14 cellular contexts compared by ENCODE assay signal in genomic region chr16:67513892-67514291, GRCh38. TPM values are rescaled to one million over a fixed set of nuclear protein-coding genes. Genes with fewer than 3 reads are reported as not detected.
DNase-seq lines count a peak whose midpoint lies in the region; ATAC-seq, FAIRE-seq and TF ChIP-seq lines count a peak whose summit lies in the region.
"Not testable (repeated sequence)": the region's sequence is repeated elsewhere in the genome, so short reads cannot be mapped to it uniquely, and the experiment has no call there.
"Had no signal": no experiment of that assay in that cellular context is flagged by ENCODE, and none has a peak within 500 bp of the region (broad histone marks: within the 10 kb centered on the region; RNA-seq: fewer than 3 reads in every experiment).

No MANE protein-coding gene starts in this region.

- peak overlapping the region; percentile 25 for H3K27ac Mint-ChIP-seq in activated CD4-positive, alpha-beta T cell treated with anti-CD3 and anti-CD28 coated beads, Interleukin-2, amount 10 ng/mL, durations not matched to agents 7 days and 5 days
- H3K27ac Mint-ChIP-seq in activated naive CD4-positive, alpha-beta T cell treated with anti-CD3 and anti-CD28 coated beads, Interleukin-2, amount 50 U/mL, for 72 hours, result not testable (repeated sequence)

- H3K9me3 ChIP-seq in DND-41 (ENCODE audit: insufficient read depth, low read length, severe bottlenecking); HCT116 (ENCODE audit: control insufficient read depth in 1 of 2, insufficient read depth in 1 of 2, low read depth in 1 of 2, low read length in 2 of 2); MM.1S (replicated peaks; ENCODE audit: insufficient read depth, low read length); OCI-LY7 (ENCODE audit: low read length); HepG2 (ENCODE audit: low read length): not testable (repeated sequence)

- not testable (repeated sequence) for BruUV-seq in HCT116 (replicated peaks; lab: Mats Ljungman, UMichigan); OCI-LY7 (replicated peaks; lab: Mats Ljungman, UMichigan); HepG2 (replicated peaks; lab: Mats Ljungman, UMichigan)

- TF ChIP-seq RAD21 in HCT116 (IDR thresholded peaks at IDR 0.05; ENCODE audit: low read depth); HepG2 (CRISPR knock-in tag; IDR thresholded peaks at IDR 0.05): not testable (repeated sequence)

- not testable (repeated sequence) for H3K9me2 ChIP-seq in HCT116 (ENCODE audit: insufficient read depth); MM.1S (replicated peaks; ENCODE audit: insufficient read depth, low read length); OCI-LY7 (ENCODE audit: insufficient read depth, low read length)

- H3K4me3 ChIP-seq in DND-41 (ENCODE audit: low read depth in 1 of 2, low read length in 2 of 2); HCT116 (replicated peaks in 1 of 2; ENCODE audit: low read depth in 1 of 2, low read length in 2 of 2); MM.1S (ENCODE audit: low read length); HepG2 (replicated peaks in 1 of 3; ENCODE audit: insufficient read depth in 1 of 3, low read depth in 2 of 3, low read length in 3 of 3): not testable (repeated sequence)
- H3K4me3 ChIP-seq in OCI-LY7 (ENCODE audit: low read depth, low read length, poor library complexity, severe bottlenecking), result peak overlapping the region; percentile 12

- not testable (repeated sequence) for TF ChIP-seq CTCF in DND-41 (IDR thresholded peaks at IDR 0.05; ENCODE audit: borderline replicate concordance, extremely low read depth, low read length, poor library complexity, severe bottlenecking); MM.1S (IDR thresholded peaks at IDR 0.05; ENCODE audit: low read length); OCI-LY7 (conservative IDR thresholded peaks at IDR 0.05; ENCODE audit: low read length); HepG2 (CRISPR knock-in tag; IDR thresholded peaks at IDR 0.05)
- TF ChIP-seq CTCF in HCT116 (IDR thresholded peaks at IDR 0.05 in 2 of 3, conservative IDR thresholded peaks at IDR 0.05 in 1 of 3; ENCODE audit: borderline replicate concordance in 1 of 3, insufficient read depth in 1 of 3, low read depth in 2 of 3, low read length in 2 of 3), result peak in 1 of 3 experiments; percentile 38; a peak in 2 of 6 replicates

- not testable (repeated sequence) for TF ChIP-seq EP300 in HepG2 (IDR thresholded peaks at IDR 0.05; ENCODE audit: low read depth in 2 of 2, low read length in 2 of 2); HepG2 (CRISPR knock-in tag; IDR thresholded peaks at IDR 0.05; ENCODE audit: borderline replicate concordance)

- 70% methylated on average over 1 of the region's 1 CpG for WGBS in HepG2 (ENCODE audit: low lambda C conversion rate)

- H3K36me3 ChIP-seq in DND-41 (ENCODE audit: insufficient read depth, low read length); HCT116 (ENCODE audit: control insufficient read depth in 1 of 2, insufficient read depth in 2 of 2, low read length in 2 of 2); MM.1S (replicated peaks; ENCODE audit: insufficient read depth, low read length); OCI-LY7 (ENCODE audit: insufficient read depth, low read length); HepG2 (replicated peaks in 1 of 2; ENCODE audit: control insufficient read depth in 1 of 2, insufficient read depth in 2 of 2, low read length in 2 of 2): not testable (repeated sequence)

- not testable (repeated sequence) for H3K27me3 ChIP-seq in DND-41 (ENCODE audit: insufficient read depth, low read length, poor library complexity); HCT116 (ENCODE audit: insufficient read depth, low read length); MM.1S (replicated peaks; ENCODE audit: insufficient read depth, low read length)
- peaks cover 0 to 10% of the 10 kb centered on the region in 2 experiments; a peak in 1 of 5 replicates for H3K27me3 ChIP-seq in HepG2 (ENCODE audit: control insufficient read depth in 1 of 2, insufficient read depth in 2 of 2, low read length in 2 of 2)

- TF ChIP-seq POLR2A in HCT116 (IDR thresholded peaks at IDR 0.05; ENCODE audit: borderline replicate concordance, extremely low read depth, insufficient read depth, insufficient read length); HepG2 (IDR thresholded peaks at IDR 0.05; ENCODE audit: insufficient read depth in 1 of 2, low read depth in 2 of 2, low read length in 2 of 2): not testable (repeated sequence)

- FAIRE-seq in HepG2 (lab: Jason Lieb, UNC), result not testable (repeated sequence)

- POLR2A ChIA-PET in HCT116 (lab: Charles Lee), result interaction anchor here (1.0 kb wide), 1 partner anchor 33 kb away, joined by 3 read pairs; the partner anchor contains the start of gene ATP6V0D1
- POLR2A ChIA-PET in OCI-LY7 (lab: Charles Lee), result interaction anchor here (0.6 to 2.3 kb wide), 6 partner anchors 9 to 348 kb away, joined by 3 to 21 read pairs (median 4); partner anchors contain the start of gene ATP6V0D1
- POLR2A ChIA-PET in activated CD4-positive, alpha-beta T cell treated with anti-CD3 and anti-CD28 coated beads, Interleukin-2, amount 10 ng/mL, durations not matched to agents 7 days and 5 days (lab: Charles Lee), result not testable (repeated sequence)
- POLR2A ChIA-PET in HepG2 (lab: Yijun Ruan, JAX), result interaction anchor here (0.6 to 1.5 kb wide), 3 partner anchors 33 to 146 kb away, joined by 3 to 8 read pairs (median 3); partner anchors contain the start of genes ACD and ATP6V0D1

- H3K4me1 Mint-ChIP-seq in activated CD4-positive, alpha-beta T cell treated with anti-CD3 and anti-CD28 coated beads, Interleukin-2, amount 10 ng/mL, durations not matched to agents 7 days and 5 days, result peaks cover 32% of the 10 kb centered on the region

- not testable (repeated sequence) for H3K4me3 Mint-ChIP-seq in activated CD4-positive, alpha-beta T cell treated with anti-CD3 and anti-CD28 coated beads, Interleukin-2, amount 10 ng/mL, durations not matched to agents 7 days and 5 days

- RAD21 ChIA-PET in HCT116 (lab: Charles Lee; ENCODE audit: low non-redundant PET in 1 of 2, low total read pairs in 2 of 2, uncharacterized antibody in 2 of 2, unreplicated experiment in 2 of 2), result interaction anchor here (0.8 to 1.4 kb wide), 2 partner anchors 19 to 20 kb away, joined by 4 to 8 read pairs; no protein-coding TSS in a partner anchor

- not testable (repeated sequence) for H3K36me3 Mint-ChIP-seq in activated CD4-positive, alpha-beta T cell treated with anti-CD3 and anti-CD28 coated beads, Interleukin-2, amount 10 ng/mL, durations not matched to agents 7 days and 5 days (ENCODE audit: low read depth); activated naive CD4-positive, alpha-beta T cell treated with anti-CD3 and anti-CD28 coated beads, Interleukin-2, amount 50 U/mL, for 72 hours

- intact Hi-C loops in HCT116 (cut with micrococcal nuclease) (loop anchor here (1.0 kb wide), 2 partner anchors 20 to 33 kb away; partner anchors contain the start of gene ATP6V0D1), OCI-LY7 (cut with micrococcal nuclease; ENCODE audit: unreplicated experiment) (loop anchor here (1.0 kb wide), 3 partner anchors 20 to 86 kb away; partner anchors contain the start of gene ATP6V0D1), HepG2 (cut with micrococcal nuclease; ENCODE audit: unreplicated experiment) (loop anchor here (1.0 kb wide), 3 partner anchors 20 to 89 kb away; partner anchors contain the start of gene ATP6V0D1)

- H3K4me2 ChIP-seq in DND-41 (ENCODE audit: insufficient read depth, low read length), result peak overlapping the region; percentile 46; the same call in 1 of the 2 replicates
- peak overlapping the region; percentile 46 for H3K4me2 ChIP-seq in HCT116 (ENCODE audit: low read length)
- H3K4me2 ChIP-seq in MM.1S (ENCODE audit: low read depth, low read length), result peak overlapping the region; percentile 43; the same call in 1 of the 2 replicates
- H3K4me2 ChIP-seq in OCI-LY7 (ENCODE audit: low read length), result peak overlapping the region; percentile 55
- H3K4me2 ChIP-seq in HepG2 (ENCODE audit: low read depth, low read length), result peak overlapping the region; percentile 34

- not testable (repeated sequence) for H3K9ac ChIP-seq in DND-41 (ENCODE audit: low read depth, low read length); HCT116 (ENCODE audit: low read length); MM.1S (ENCODE audit: low read length); HepG2 (ENCODE audit: insufficient read depth, low read depth, low read length)

- not testable (repeated sequence) for H4K20me1 ChIP-seq in DND-41 (ENCODE audit: insufficient read depth, low read length); HCT116 (ENCODE audit: insufficient read depth); MM.1S (ENCODE audit: insufficient read depth, low read length); OCI-LY7 (ENCODE audit: insufficient read depth, low read length); HepG2 (ENCODE audit: insufficient read depth, low read length)

- DNase-seq in DND-41; MM.1S; activated CD4-positive, alpha-beta T cell treated with anti-CD3 and anti-CD28 coated beads, Interleukin-2, amount 10 ng/mL, durations not matched to agents 7 days and 5 days; activated naive CD4-positive, alpha-beta T cell treated with anti-CD3 and anti-CD28 coated beads, Interleukin-2, amount 50 U/mL, for 72 hours (ENCODE audit: low spot score in 2 of 2); HepG2 (ENCODE audit: low spot score): not testable (repeated sequence)
- DNase-seq in HCT116 (ENCODE audit: low read depth, low spot score) (peak; percentile 34), OCI-LY7 (ENCODE audit: low spot score) (peak; percentile 53)

- CTCF ChIA-PET in HCT116 (lab: Charles Lee), result interaction anchor here (0.6 to 4.3 kb wide), 15 partner anchors 9 to 560 kb away, joined by 3 to 40 read pairs (median 4); partner anchors contain the start of genes ATP6V0D1 and CES3
- CTCF ChIA-PET in OCI-LY7 (lab: Charles Lee; ENCODE audit: unreplicated experiment), result interaction anchor here (0.6 to 1.5 kb wide), 5 partner anchors 18 to 32 kb away, joined by 3 to 8 read pairs (median 5); partner anchors contain the start of gene ATP6V0D1
- CTCF ChIA-PET in activated CD4-positive, alpha-beta T cell treated with anti-CD3 and anti-CD28 coated beads, Interleukin-2, amount 10 ng/mL, durations not matched to agents 7 days and 5 days (lab: Charles Lee), result interaction anchor here (0.6 to 3.9 kb wide), 25 partner anchors 8 to 253 kb away, joined by 3 to 27 read pairs (median 4); partner anchors contain the start of genes ATP6V0D1 and CTCF
- CTCF ChIA-PET in HepG2 (lab: Yijun Ruan, JAX; ENCODE audit: low intra/inter-chr PET ratio, low total read pairs), result interaction anchor here (0.8 to 4.2 kb wide), 5 partner anchors 14 to 33 kb away, joined by 3 to 46 read pairs (median 4); partner anchors contain the start of gene ATP6V0D1

- not testable (repeated sequence) for H3F3A ChIP-seq in MM.1S (ENCODE audit: insufficient read depth, low read length)

- not testable (repeated sequence) for H3K27ac ChIP-seq in DND-41 (ENCODE audit: low read length); HCT116 (ENCODE audit: low read depth, low read length); MM.1S (ENCODE audit: low read length); HepG2 (ENCODE audit: extremely low read length, insufficient read depth, low read length)
- peak overlapping the region; percentile 91 for H3K27ac ChIP-seq in OCI-LY7 (ENCODE audit: low read depth, low read length, poor library complexity, severe bottlenecking)

- in situ Hi-C loops in HepG2 (cut with HindIII; ENCODE audit: extremely low pct_ligation_motif_present, low pct_unique_long_range_greater_than_20kb), result not testable (repeated sequence)

- peak; percentile 7; the same call in 1 of the 3 replicates for ATAC-seq in DND-41 (ENCODE audit: insufficient read depth, low read depth)
- ATAC-seq in HCT116, result peak; percentile 89
- peak; percentile 11 to 34 for ATAC-seq in activated naive CD4-positive, alpha-beta T cell treated with anti-CD3 and anti-CD28 coated beads, Interleukin-2, amount 50 U/mL, for 72 hours
- ATAC-seq in HepG2, result peak; percentile 55

- 0 out of 2 replicates have a peak overlapping the region, but pooled peaks have one; percentile 87 for H2AFZ ChIP-seq in DND-41 (ENCODE audit: low read depth, low read length)
- peak overlapping the region; percentile 88 for H2AFZ ChIP-seq in HCT116 (ENCODE audit: low read depth, low read length, poor library complexity, severe bottlenecking)
- 0 out of 2 replicates have a peak overlapping the region, but pooled peaks have one; percentile 55 for H2AFZ ChIP-seq in MM.1S (ENCODE audit: low read length)
- H2AFZ ChIP-seq in OCI-LY7 (ENCODE audit: low read length), result peak overlapping the region; percentile 61; the same call in 1 of the 2 replicates
- H2AFZ ChIP-seq in HepG2 (ENCODE audit: low read length), result not testable (repeated sequence)

- not testable (repeated sequence) for H3K27me3 Mint-ChIP-seq in activated CD4-positive, alpha-beta T cell treated with anti-CD3 and anti-CD28 coated beads, Interleukin-2, amount 10 ng/mL, durations not matched to agents 7 days and 5 days

- H3K4me1 ChIP-seq in DND-41 (ENCODE audit: insufficient read depth, low read length) (peaks cover 11% of the 10 kb centered on the region), HCT116 (ENCODE audit: control insufficient read depth in 1 of 2, insufficient read depth in 2 of 2, low read length in 2 of 2) (peaks cover 0 to 21% of the 10 kb centered on the region in 2 experiments; a peak in 3 of 4 replicates), OCI-LY7 (ENCODE audit: insufficient read depth, low read length, poor library complexity, severe bottlenecking) (peaks cover 58% of the 10 kb centered on the region), HepG2 (ENCODE audit: insufficient read depth, low read length) (peaks cover 13% of the 10 kb centered on the region)
- H3K4me1 ChIP-seq in MM.1S (ENCODE audit: low read length), result not testable (repeated sequence)

- H3K79me2 ChIP-seq in DND-41 (ENCODE audit: insufficient read depth, low read length); HCT116 (ENCODE audit: insufficient read depth, low read length); MM.1S (ENCODE audit: low read length); OCI-LY7 (ENCODE audit: insufficient read depth, low read depth, low read length); HepG2 (ENCODE audit: insufficient read depth, low read length): not testable (repeated sequence)

- H3K9me3 Mint-ChIP-seq in activated CD4-positive, alpha-beta T cell treated with anti-CD3 and anti-CD28 coated beads, Interleukin-2, amount 10 ng/mL, durations not matched to agents 7 days and 5 days; activated naive CD4-positive, alpha-beta T cell treated with anti-CD3 and anti-CD28 coated beads, Interleukin-2, amount 50 U/mL, for 72 hours: not testable (repeated sequence)

RNA-seq across cellular contexts. Expression of gene RIPOR1, which starts 14.7 kb away (rescaled TPM):
- total RNA-seq in HCT116 (2021; ENCODE audit: unreplicated experiment) (60.0 TPM), OCI-LY7 (2022) (26.4 and 40.2 TPM in 2 replicates), HepG2 (2016; rRNA removed; fragmentation: Illumina TruSeq; extraction: Trizol) (4.6 and 11.2 TPM in 2 replicates)
- 34.2 and 34.4 TPM in 2 replicates for polyA plus RNA-seq in HCT116 (2012)
- total RNA-seq in OCI-LY7 (2014; rRNA removed; shearing (Covaris generic)), result 8.9 and 9.7 TPM in 2 replicates
- total RNA-seq in activated CD4-positive, alpha-beta T cell treated with anti-CD3 and anti-CD28 coated beads, Interleukin-2, amount 10 ng/mL, durations not matched to agents 7 days and 5 days, result 10 to 100 TPM; 12.8 to 15.8 TPM
- total RNA-seq in activated naive CD4-positive, alpha-beta T cell treated with anti-CD3 and anti-CD28 coated beads, Interleukin-2, amount 50 U/mL, for 72 hours, result 10 to 100 TPM; 34.1 to 41.4 TPM
- total RNA-seq in HepG2 (2016; cell fraction: cytosol; rRNA removed; fragmentation: Illumina TruSeq; extraction: Trizol; ENCODE audit: low read depth), result 3.4 and 4.7 TPM in 2 replicates
- 3.9 and 9.6 TPM in 2 replicates for total RNA-seq in HepG2 (2016; cell fraction: insoluble cytoplasmic fraction; rRNA removed; fragmentation: Illumina TruSeq; extraction: Trizol)
- 8.9 and 11.8 TPM in 2 replicates for total RNA-seq in HepG2 (2016; cell fraction: membrane; rRNA removed; fragmentation: Illumina TruSeq; extraction: Trizol)
- total RNA-seq in HepG2 (2016; cell fraction: nucleus; rRNA removed; fragmentation: Illumina TruSeq; extraction: Trizol), result 12.3 and 18.6 TPM in 2 replicates
- polyA plus RNA-seq in HepG2 (2011; rRNA removed), result 5.7 and 8.1 TPM in 2 replicates
- 2.4 and 3.4 TPM in 2 replicates for polyA plus RNA-seq in HepG2 (2011; cell fraction: cytosol; rRNA removed)
- polyA plus RNA-seq in HepG2 (2011; cell fraction: nucleus; rRNA removed), result 40.0 and 43.3 TPM in 2 replicates
- 16.0 and 16.5 TPM in 2 replicates for polyA plus RNA-seq in HepG2 (2012)
- 1.9 and 2.2 TPM in 2 replicates for polyA plus RNA-seq in HepG2 (2016; cell fraction: cytosol; fragmentation: Illumina TruSeq; extraction: Trizol; ENCODE audit: low read depth)
- 7.7 and 13.5 TPM in 2 replicates for polyA plus RNA-seq in HepG2 (2016; cell fraction: insoluble cytoplasmic fraction; fragmentation: Illumina TruSeq; extraction: Trizol; ENCODE audit: low read depth)
- polyA plus RNA-seq in HepG2 (2016; cell fraction: membrane; fragmentation: Illumina TruSeq; extraction: Trizol; ENCODE audit: low read depth), result 5.9 and 6.9 TPM in 2 replicates
- polyA plus RNA-seq in HepG2 (2016; cell fraction: nucleus; fragmentation: Illumina TruSeq; extraction: Trizol; ENCODE audit: insufficient read depth, low read depth), result 26.9 and 30.6 TPM in 2 replicates
- 7.9 and 21.6 TPM in 2 replicates for polyA minus RNA-seq in HepG2 (2011; rRNA and poly(A)+ RNA removed; ENCODE audit: low replicate concordance)
- polyA minus RNA-seq in HepG2 (2011; cell fraction: cytosol; rRNA and poly(A)+ RNA removed), result 6.8 and 12.0 TPM in 2 replicates
- polyA minus RNA-seq in HepG2 (2011; cell fraction: nucleus; rRNA and poly(A)+ RNA removed), result 11.6 and 18.2 TPM in 2 replicates

RNA-seq across cellular contexts. Expression of gene AGRP, which starts 30.5 kb away (rescaled TPM):
- total RNA-seq in HCT116 (2021; ENCODE audit: unreplicated experiment) (not detected), OCI-LY7 (2022) (0.52 TPM in 1 of 2 replicates, not detected in the other), HepG2 (2016; rRNA removed; fragmentation: Illumina TruSeq; extraction: Trizol) (not detected in 2 replicates)
- polyA plus RNA-seq in HCT116 (2012), result not detected in 2 replicates
- total RNA-seq in OCI-LY7 (2014; rRNA removed; shearing (Covaris generic)), result not detected in 2 replicates
- not detected for total RNA-seq in activated CD4-positive, alpha-beta T cell treated with anti-CD3 and anti-CD28 coated beads, Interleukin-2, amount 10 ng/mL, durations not matched to agents 7 days and 5 days
- under 1 TPM in 1 of 2 donors, not detected in 1; 0.64 TPM for total RNA-seq in activated naive CD4-positive, alpha-beta T cell treated with anti-CD3 and anti-CD28 coated beads, Interleukin-2, amount 50 U/mL, for 72 hours
- not detected in 2 replicates for total RNA-seq in HepG2 (2016; cell fraction: cytosol; rRNA removed; fragmentation: Illumina TruSeq; extraction: Trizol; ENCODE audit: low read depth)
- total RNA-seq in HepG2 (2016; cell fraction: insoluble cytoplasmic fraction; rRNA removed; fragmentation: Illumina TruSeq; extraction: Trizol), result not detected in 2 replicates
- total RNA-seq in HepG2 (2016; cell fraction: membrane; rRNA removed; fragmentation: Illumina TruSeq; extraction: Trizol), result 0.28 TPM in 1 of 2 replicates, not detected in the other
- not detected in 2 replicates for total RNA-seq in HepG2 (2016; cell fraction: nucleus; rRNA removed; fragmentation: Illumina TruSeq; extraction: Trizol)
- not detected in 2 replicates for polyA plus RNA-seq in HepG2 (2011; rRNA removed)
- 0.34 TPM in 1 of 2 replicates, not detected in the other for polyA plus RNA-seq in HepG2 (2011; cell fraction: cytosol; rRNA removed)
- not detected in 2 replicates for polyA plus RNA-seq in HepG2 (2011; cell fraction: nucleus; rRNA removed)
- polyA plus RNA-seq in HepG2 (2012), result 0.75 TPM in 1 of 2 replicates, not detected in the other
- not detected in 2 replicates for polyA plus RNA-seq in HepG2 (2016; cell fraction: cytosol; fragmentation: Illumina TruSeq; extraction: Trizol; ENCODE audit: low read depth)
- polyA plus RNA-seq in HepG2 (2016; cell fraction: insoluble cytoplasmic fraction; fragmentation: Illumina TruSeq; extraction: Trizol; ENCODE audit: low read depth), result not detected in 2 replicates
- polyA plus RNA-seq in HepG2 (2016; cell fraction: membrane; fragmentation: Illumina TruSeq; extraction: Trizol; ENCODE audit: low read depth), result not detected in 2 replicates
- not detected in 2 replicates for polyA plus RNA-seq in HepG2 (2016; cell fraction: nucleus; fragmentation: Illumina TruSeq; extraction: Trizol; ENCODE audit: insufficient read depth, low read depth)
- not detected in 2 replicates for polyA minus RNA-seq in HepG2 (2011; rRNA and poly(A)+ RNA removed; ENCODE audit: low replicate concordance)
- polyA minus RNA-seq in HepG2 (2011; cell fraction: cytosol; rRNA and poly(A)+ RNA removed), result not detected in 2 replicates
- polyA minus RNA-seq in HepG2 (2011; cell fraction: nucleus; rRNA and poly(A)+ RNA removed), result not detected in 2 replicates
- total RNA-seq: CD4-positive, CD25-positive, alpha-beta regulatory T cell; H4; HT-29; Right ventricle myocardium superior; SJSA1; T-cell; T-helper 2 cell treated with Interferon-gamma antibody and Interleukin-4, amounts not matched to agents 100 ng/mL and 5 ng/mL, for 36 hours had no signal
- polyA plus RNA-seq: CD4-positive, CD25-positive, alpha-beta regulatory T cell had no signal

RNA-seq across cellular contexts. Expression of gene ATP6V0D1, which starts 32.9 kb away (rescaled TPM):
- total RNA-seq in HCT116 (2021; ENCODE audit: unreplicated experiment) (36.6 TPM), OCI-LY7 (2022) (34.0 and 38.0 TPM in 2 replicates), HepG2 (2016; rRNA removed; fragmentation: Illumina TruSeq; extraction: Trizol) (49.5 and 51.1 TPM in 2 replicates)
- 35.1 and 36.8 TPM in 2 replicates for polyA plus RNA-seq in HCT116 (2012)
- 13.5 and 24.4 TPM in 2 replicates for total RNA-seq in OCI-LY7 (2014; rRNA removed; shearing (Covaris generic))
- 10 to 100 TPM; 52.1 to 60.3 TPM for total RNA-seq in activated CD4-positive, alpha-beta T cell treated with anti-CD3 and anti-CD28 coated beads, Interleukin-2, amount 10 ng/mL, durations not matched to agents 7 days and 5 days
- 10 to 100 TPM; 20.4 to 22.5 TPM for total RNA-seq in activated naive CD4-positive, alpha-beta T cell treated with anti-CD3 and anti-CD28 coated beads, Interleukin-2, amount 50 U/mL, for 72 hours
- total RNA-seq in HepG2 (2016; cell fraction: cytosol; rRNA removed; fragmentation: Illumina TruSeq; extraction: Trizol; ENCODE audit: low read depth), result 13.5 and 16.0 TPM in 2 replicates
- total RNA-seq in HepG2 (2016; cell fraction: insoluble cytoplasmic fraction; rRNA removed; fragmentation: Illumina TruSeq; extraction: Trizol), result 45.3 and 52.4 TPM in 2 replicates
- 23.6 and 25.5 TPM in 2 replicates for total RNA-seq in HepG2 (2016; cell fraction: membrane; rRNA removed; fragmentation: Illumina TruSeq; extraction: Trizol)
- total RNA-seq in HepG2 (2016; cell fraction: nucleus; rRNA removed; fragmentation: Illumina TruSeq; extraction: Trizol), result 26.3 and 30.4 TPM in 2 replicates
- polyA plus RNA-seq in HepG2 (2011; rRNA removed), result 54.2 and 61.3 TPM in 2 replicates
- polyA plus RNA-seq in HepG2 (2011; cell fraction: cytosol; rRNA removed), result 55.2 and 57.9 TPM in 2 replicates
- 32.7 and 35.9 TPM in 2 replicates for polyA plus RNA-seq in HepG2 (2011; cell fraction: nucleus; rRNA removed)
- polyA plus RNA-seq in HepG2 (2012), result 29.3 and 41.3 TPM in 2 replicates
- polyA plus RNA-seq in HepG2 (2016; cell fraction: cytosol; fragmentation: Illumina TruSeq; extraction: Trizol; ENCODE audit: low read depth), result 16.4 and 17.3 TPM in 2 replicates
- 55.4 and 63.8 TPM in 2 replicates for polyA plus RNA-seq in HepG2 (2016; cell fraction: insoluble cytoplasmic fraction; fragmentation: Illumina TruSeq; extraction: Trizol; ENCODE audit: low read depth)
- 21.4 and 22.6 TPM in 2 replicates for polyA plus RNA-seq in HepG2 (2016; cell fraction: membrane; fragmentation: Illumina TruSeq; extraction: Trizol; ENCODE audit: low read depth)
- polyA plus RNA-seq in HepG2 (2016; cell fraction: nucleus; fragmentation: Illumina TruSeq; extraction: Trizol; ENCODE audit: insufficient read depth, low read depth), result 45.0 and 53.3 TPM in 2 replicates
- 104 and 246 TPM in 2 replicates for polyA minus RNA-seq in HepG2 (2011; rRNA and poly(A)+ RNA removed; ENCODE audit: low replicate concordance)
- 37.9 and 45.0 TPM in 2 replicates for polyA minus RNA-seq in HepG2 (2011; cell fraction: cytosol; rRNA and poly(A)+ RNA removed)
- 14.7 and 19.8 TPM in 2 replicates for polyA minus RNA-seq in HepG2 (2011; cell fraction: nucleus; rRNA and poly(A)+ RNA removed)

RNA-seq across cellular contexts. Expression of gene CTCF, which starts 48.4 kb away (rescaled TPM):
- total RNA-seq in HCT116 (2021; ENCODE audit: unreplicated experiment) (48.3 TPM), OCI-LY7 (2022) (83.5 and 93.3 TPM in 2 replicates), HepG2 (2016; rRNA removed; fragmentation: Illumina TruSeq; extraction: Trizol) (37.5 and 59.3 TPM in 2 replicates)
- 27.6 and 31.8 TPM in 2 replicates for polyA plus RNA-seq in HCT116 (2012)
- total RNA-seq in OCI-LY7 (2014; rRNA removed; shearing (Covaris generic)), result 70.6 and 72.1 TPM in 2 replicates
- total RNA-seq in activated CD4-positive, alpha-beta T cell treated with anti-CD3 and anti-CD28 coated beads, Interleukin-2, amount 10 ng/mL, durations not matched to agents 7 days and 5 days, result 10 to 100 TPM; 87.1 to 98.5 TPM
- 10 to 100 TPM; 51.5 to 62.1 TPM for total RNA-seq in activated naive CD4-positive, alpha-beta T cell treated with anti-CD3 and anti-CD28 coated beads, Interleukin-2, amount 50 U/mL, for 72 hours
- total RNA-seq in HepG2 (2016; cell fraction: cytosol; rRNA removed; fragmentation: Illumina TruSeq; extraction: Trizol; ENCODE audit: low read depth), result 34.6 and 44.2 TPM in 2 replicates
- total RNA-seq in HepG2 (2016; cell fraction: insoluble cytoplasmic fraction; rRNA removed; fragmentation: Illumina TruSeq; extraction: Trizol), result 39.6 and 55.1 TPM in 2 replicates
- total RNA-seq in HepG2 (2016; cell fraction: membrane; rRNA removed; fragmentation: Illumina TruSeq; extraction: Trizol), result 33.3 and 34.7 TPM in 2 replicates
- 29.9 and 36.5 TPM in 2 replicates for total RNA-seq in HepG2 (2016; cell fraction: nucleus; rRNA removed; fragmentation: Illumina TruSeq; extraction: Trizol)
- 19.5 and 20.8 TPM in 2 replicates for polyA plus RNA-seq in HepG2 (2011; rRNA removed)
- polyA plus RNA-seq in HepG2 (2011; cell fraction: cytosol; rRNA removed), result 13.7 and 18.2 TPM in 2 replicates
- polyA plus RNA-seq in HepG2 (2011; cell fraction: nucleus; rRNA removed), result 11.7 and 14.3 TPM in 2 replicates
- polyA plus RNA-seq in HepG2 (2012), result 30.2 and 31.1 TPM in 2 replicates
- 4.1 and 4.9 TPM in 2 replicates for polyA plus RNA-seq in HepG2 (2016; cell fraction: cytosol; fragmentation: Illumina TruSeq; extraction: Trizol; ENCODE audit: low read depth)
- polyA plus RNA-seq in HepG2 (2016; cell fraction: insoluble cytoplasmic fraction; fragmentation: Illumina TruSeq; extraction: Trizol; ENCODE audit: low read depth), result 70.3 and 81.8 TPM in 2 replicates
- polyA plus RNA-seq in HepG2 (2016; cell fraction: membrane; fragmentation: Illumina TruSeq; extraction: Trizol; ENCODE audit: low read depth), result 17.1 and 17.9 TPM in 2 replicates
- 63.9 and 64.9 TPM in 2 replicates for polyA plus RNA-seq in HepG2 (2016; cell fraction: nucleus; fragmentation: Illumina TruSeq; extraction: Trizol; ENCODE audit: insufficient read depth, low read depth)
- 21.8 and 43.8 TPM in 2 replicates for polyA minus RNA-seq in HepG2 (2011; rRNA and poly(A)+ RNA removed; ENCODE audit: low replicate concordance)
- polyA minus RNA-seq in HepG2 (2011; cell fraction: cytosol; rRNA and poly(A)+ RNA removed), result 20.8 and 21.5 TPM in 2 replicates
- 17.9 and 26.4 TPM in 2 replicates for polyA minus RNA-seq in HepG2 (2011; cell fraction: nucleus; rRNA and poly(A)+ RNA removed)

Comparison
In these comparisons a context has a peak if more than half of its experiments do, and no peak if none do; other contexts are left out.
1. ATAC-seq: peak in every context shown above with its lines; median percentile 89 in HCT116; 55 in HepG2; 22 in activated naive CD4-positive, alpha-beta T cell treated with anti-CD3 and anti-CD28 coated beads, Interleukin-2, amount 50 U/mL, for 72 hours; 7 in DND-41.